Comparison of ENCODE assay signal across 17 cellular contexts in genomic region chr6:149515494-149515893, GRCh38. TPM values are rescaled to one million over a fixed set of nuclear protein-coding genes. Genes with fewer than 3 reads are reported as not detected.
DNase-seq lines count a peak whose midpoint lies in the region; ATAC-seq lines count a peak whose summit lies in the region.
"Had no signal": no experiment of that assay in that cellular context is flagged by ENCODE, and none has a peak within 500 bp of the region (broad histone marks: within the 10 kb centered on the region; RNA-seq: fewer than 3 reads in every experiment).

No MANE protein-coding gene starts in this region.

- H3K9me2 ChIP-seq in Karpas-422 (replicated peaks; ENCODE audit: insufficient read depth, low read length), result no peaks in the 10 kb centered on the region

- peaks cover 32% of the 10 kb centered on the region; the same call in 1 of the 2 replicates for H3K36me3 ChIP-seq in Karpas-422 (ENCODE audit: insufficient read depth, low read length)
- peaks cover 4 to 20% (median 10%) of the 10 kb centered on the region in 3 experiments for H3K36me3 ChIP-seq in naive thymus-derived CD4-positive, alpha-beta T cell (ENCODE audit: control insufficient read depth in 2 of 3, insufficient read depth in 3 of 3, low read length in 3 of 3)

- no peaks in the 10 kb centered on the region for H3K9me3 ChIP-seq in Karpas-422 (ENCODE audit: low read length)
- H3K9me3 ChIP-seq in naive thymus-derived CD4-positive, alpha-beta T cell (ENCODE audit: control insufficient read depth in 2 of 3, low read length in 3 of 3), result no peaks in the 10 kb centered on the region
- H3K9me3 ChIP-seq: MG63 had no signal

- H3K79me2 ChIP-seq in Karpas-422 (ENCODE audit: low read length), result peaks cover 19% of the 10 kb centered on the region

- ATAC-seq in naive thymus-derived CD4-positive, alpha-beta T cell, result no peak
- ATAC-seq: PC-3 had no signal

- H3K4me1 Mint-ChIP-seq in activated naive CD4-positive, alpha-beta T cell treated with anti-CD3 and anti-CD28 coated beads for 36 hours (ENCODE audit: low read depth), result peaks cover 44% of the 10 kb centered on the region
- peaks cover 37% of the 10 kb centered on the region for H3K4me1 Mint-ChIP-seq in activated T-helper 2 cell treated with anti-CD3 and anti-CD28 coated beads, Interferon-gamma antibody, Interleukin-2, Interleukin-4, amounts not matched to agents 10 μg/mL and 5 μg/mL and 100 μg/mL, durations not matched to agents 14 hours and 24 hours and 36 hours (ENCODE audit: low read depth)
- H3K4me1 Mint-ChIP-seq in naive thymus-derived CD4-positive, alpha-beta T cell, result peaks cover 8 to 38% (median 36%) of the 10 kb centered on the region in 7 donors

- intact Hi-C loops in activated naive CD4-positive, alpha-beta T cell treated with anti-CD3 and anti-CD28 coated beads for 36 hours (cut with micrococcal nuclease), result loop anchor here (2.0 to 5.0 kb wide), 3 partner anchors 178 to 953 kb away; no protein-coding TSS in a partner anchor
- intact Hi-C loops in activated T-helper 2 cell treated with anti-CD3 and anti-CD28 coated beads, Interferon-gamma antibody, Interleukin-2, Interleukin-4, amounts not matched to agents 10 μg/mL and 5 μg/mL and 100 μg/mL, durations not matched to agents 14 hours and 24 hours and 36 hours (cut with micrococcal nuclease), result loop anchor here (5.0 kb wide), 1 partner anchor 283 kb away; no protein-coding TSS in a partner anchor
- intact Hi-C loops in naive thymus-derived CD4-positive, alpha-beta T cell (cut with micrococcal nuclease), result loop anchor here (5.0 kb wide), 2 partner anchors 283 to 958 kb away; no protein-coding TSS in a partner anchor

- H2AFZ ChIP-seq in Karpas-422 (ENCODE audit: low read length), result no peak overlapping the region

- H3K27ac Mint-ChIP-seq in activated naive CD4-positive, alpha-beta T cell treated with anti-CD3 and anti-CD28 coated beads for 36 hours, result peak overlapping the region; percentile 89
- peak overlapping the region; percentile 23 for H3K27ac Mint-ChIP-seq in activated T-helper 2 cell treated with anti-CD3 and anti-CD28 coated beads, Interferon-gamma antibody, Interleukin-2, Interleukin-4, amounts not matched to agents 10 μg/mL and 5 μg/mL and 100 μg/mL, durations not matched to agents 14 hours and 24 hours and 36 hours
- H3K27ac Mint-ChIP-seq in naive thymus-derived CD4-positive, alpha-beta T cell, result peak overlapping the region in 6 of 9 donors; percentile 33 to 85 (median 66)
- H3K27ac Mint-ChIP-seq: B cell had no signal

- peak overlapping the region; percentile 69; the same call in 1 of the 2 replicates for H3K27ac ChIP-seq in Karpas-422 (ENCODE audit: low read length)
- H3K27ac ChIP-seq in naive thymus-derived CD4-positive, alpha-beta T cell (ENCODE audit: low read depth, low read length), result peak overlapping the region; percentile 8
- H3K27ac ChIP-seq: KMS-11 had no signal

- POLR2A ChIA-PET in naive thymus-derived CD4-positive, alpha-beta T cell (lab: Charles Lee), result interaction anchor here (2.0 to 4.1 kb wide), 2 partner anchors 12 to 20 kb away, joined by 7 to 32 read pairs; no protein-coding TSS in a partner anchor

- no peak overlapping the region for H3K9ac ChIP-seq in Karpas-422 (ENCODE audit: low read length)
- H3K9ac ChIP-seq: KMS-11 had no signal

- no peaks in the 10 kb centered on the region for H4K20me1 ChIP-seq in Karpas-422 (ENCODE audit: insufficient read depth, low read depth, low read length)

- no peak overlapping the region for H3K4me3 Mint-ChIP-seq in activated naive CD4-positive, alpha-beta T cell treated with anti-CD3 and anti-CD28 coated beads for 36 hours
- no peak overlapping the region for H3K4me3 Mint-ChIP-seq in activated T-helper 2 cell treated with anti-CD3 and anti-CD28 coated beads, Interferon-gamma antibody, Interleukin-2, Interleukin-4, amounts not matched to agents 10 μg/mL and 5 μg/mL and 100 μg/mL, durations not matched to agents 14 hours and 24 hours and 36 hours (ENCODE audit: low read depth)
- H3K4me3 Mint-ChIP-seq in naive thymus-derived CD4-positive, alpha-beta T cell, result no peak overlapping the region
- H3K4me3 Mint-ChIP-seq: B cell; CD8-positive, alpha-beta memory T cell had no signal

- H3K27me3 Mint-ChIP-seq in activated naive CD4-positive, alpha-beta T cell treated with anti-CD3 and anti-CD28 coated beads for 36 hours (ENCODE audit: low read depth), result no peaks in the 10 kb centered on the region
- no peaks in the 10 kb centered on the region for H3K27me3 Mint-ChIP-seq in activated T-helper 2 cell treated with anti-CD3 and anti-CD28 coated beads, Interferon-gamma antibody, Interleukin-2, Interleukin-4, amounts not matched to agents 10 μg/mL and 5 μg/mL and 100 μg/mL, durations not matched to agents 14 hours and 24 hours and 36 hours (ENCODE audit: low read depth)
- H3K27me3 Mint-ChIP-seq in naive thymus-derived CD4-positive, alpha-beta T cell, result no peaks in the 10 kb centered on the region
- H3K27me3 Mint-ChIP-seq: B cell; CD8-positive, alpha-beta memory T cell had no signal

- CTCF ChIA-PET in activated naive CD4-positive, alpha-beta T cell treated with anti-CD3 and anti-CD28 coated beads for 36 hours (lab: Charles Lee), result interaction anchor here (0.6 to 4.7 kb wide), 11 partner anchors 9 to 518 kb away, joined by 3 to 58 read pairs (median 7); no protein-coding TSS in a partner anchor
- CTCF ChIA-PET in naive thymus-derived CD4-positive, alpha-beta T cell (lab: Charles Lee), result interaction anchor here (1.0 to 5.2 kb wide), 13 partner anchors 9 to 487 kb away, joined by 3 to 43 read pairs (median 13); no protein-coding TSS in a partner anchor

- no peak overlapping the region for H3K4me3 ChIP-seq in Karpas-422 (ENCODE audit: low read length)
- H3K4me3 ChIP-seq in naive thymus-derived CD4-positive, alpha-beta T cell (ENCODE audit: low read length), result no peak overlapping the region
- H3K4me3 ChIP-seq: MG63 had no signal

- H3K4me1 ChIP-seq in Karpas-422 (ENCODE audit: low read length), result peaks cover 24% of the 10 kb centered on the region
- H3K4me1 ChIP-seq in naive thymus-derived CD4-positive, alpha-beta T cell (ENCODE audit: control insufficient read depth in 2 of 2, insufficient read depth in 2 of 2, low read length in 2 of 2), result peaks cover 7 to 12% of the 10 kb centered on the region in 2 donors

- peaks cover 7% of the 10 kb centered on the region for H3K9me3 Mint-ChIP-seq in activated naive CD4-positive, alpha-beta T cell treated with anti-CD3 and anti-CD28 coated beads for 36 hours
- H3K9me3 Mint-ChIP-seq in activated T-helper 2 cell treated with anti-CD3 and anti-CD28 coated beads, Interferon-gamma antibody, Interleukin-2, Interleukin-4, amounts not matched to agents 10 μg/mL and 5 μg/mL and 100 μg/mL, durations not matched to agents 14 hours and 24 hours and 36 hours, result peaks cover 7% of the 10 kb centered on the region
- no peaks in the 10 kb centered on the region for H3K9me3 Mint-ChIP-seq in naive thymus-derived CD4-positive, alpha-beta T cell
- H3K9me3 Mint-ChIP-seq: CD8-positive, alpha-beta memory T cell had no signal

- DNase-seq in activated naive CD4-positive, alpha-beta T cell treated with anti-CD3 and anti-CD28 coated beads for 36 hours, result no peak
- DNase-seq in activated naive CD4-positive, alpha-beta T cell treated with anti-CD3 and anti-CD28 coated beads, Interleukin-2, amount 50 U/mL, for 16 hours, result no peak
- DNase-seq in Karpas-422 (no peak), COLO668 (lab: John Stamatoyannopoulos, UW; ENCODE audit: unreplicated experiment) (no peak), NCI-H1092 treated with DMSO at 0.1 percent for 48 hours (lab: John Stamatoyannopoulos, UW) (no peak)
- no peak for DNase-seq in activated T-helper 2 cell treated with anti-CD3 and anti-CD28 coated beads, Interferon-gamma antibody, Interleukin-2, Interleukin-4, amounts not matched to agents 10 μg/mL and 5 μg/mL and 100 μg/mL, durations not matched to agents 14 hours and 24 hours and 36 hours (ENCODE audit: low spot score)
- DNase-seq in naive thymus-derived CD4-positive, alpha-beta T cell, result no peak
- DNase-seq: CD8-positive, alpha-beta memory T cell; DMS 273 treated with DMSO at 0.1 percent for 48 hours; H7; MG63; NCI-H1105; NCI-H1694 treated with DMSO at 0.1 percent for 48 hours; NCI-H69; PC-3 had no signal

- H3K36me3 Mint-ChIP-seq in activated naive CD4-positive, alpha-beta T cell treated with anti-CD3 and anti-CD28 coated beads for 36 hours (ENCODE audit: low read depth), result peaks cover 26% of the 10 kb centered on the region
- peaks cover 56% of the 10 kb centered on the region for H3K36me3 Mint-ChIP-seq in activated T-helper 2 cell treated with anti-CD3 and anti-CD28 coated beads, Interferon-gamma antibody, Interleukin-2, Interleukin-4, amounts not matched to agents 10 μg/mL and 5 μg/mL and 100 μg/mL, durations not matched to agents 14 hours and 24 hours and 36 hours (ENCODE audit: low read depth)
- H3K36me3 Mint-ChIP-seq in naive thymus-derived CD4-positive, alpha-beta T cell, result peaks cover 3 to 34% (median 23%) of the 10 kb centered on the region in 5 donors

- H3K4me2 ChIP-seq in Karpas-422 (ENCODE audit: low read depth, low read length, poor library complexity, severe bottlenecking), result no peak overlapping the region
- H3K4me2 ChIP-seq: KMS-11 had no signal

- H3K27me3 ChIP-seq in Karpas-422 (ENCODE audit: low read length), result no peaks in the 10 kb centered on the region
- H3K27me3 ChIP-seq in naive thymus-derived CD4-positive, alpha-beta T cell (ENCODE audit: control insufficient read depth in 2 of 2, insufficient read depth in 2 of 2, low read length in 2 of 2), result no peaks in the 10 kb centered on the region
- H3K27me3 ChIP-seq: MG63 had no signal

RNA-seq across cellular contexts. Expression of gene PPIL4, which starts 30.3 kb away (rescaled TPM):
- 10 to 100 TPM; 25.8 to 26.2 TPM for total RNA-seq in activated naive CD4-positive, alpha-beta T cell treated with anti-CD3 and anti-CD28 coated beads for 36 hours
- 14.2 and 25.0 TPM in 2 replicates for total RNA-seq in Karpas-422 (2014; rRNA removed; shearing (Covaris generic); ENCODE audit: low replicate concordance)
- total RNA-seq in activated T-helper 2 cell treated with anti-CD3 and anti-CD28 coated beads, Interferon-gamma antibody, Interleukin-2, Interleukin-4, amounts not matched to agents 10 μg/mL and 5 μg/mL and 100 μg/mL, durations not matched to agents 14 hours and 24 hours and 36 hours, result 20.4 and 20.5 TPM in 2 replicates
- 10 to 100 TPM; 21.0 to 42.9 (median 35.7) TPM for total RNA-seq in naive thymus-derived CD4-positive, alpha-beta T cell
- polyA plus RNA-seq in naive thymus-derived CD4-positive, alpha-beta T cell, result 10 to 100 TPM; 15.3 to 16.3 TPM

RNA-seq across cellular contexts. Expression of gene ZC3H12D, which starts 30.7 kb away (rescaled TPM):
- total RNA-seq in activated naive CD4-positive, alpha-beta T cell treated with anti-CD3 and anti-CD28 coated beads for 36 hours, result 10 to 100 TPM; 75.8 to 82.7 TPM
- 71.0 and 92.0 TPM in 2 replicates for total RNA-seq in Karpas-422 (2014; rRNA removed; shearing (Covaris generic); ENCODE audit: low replicate concordance)
- 15.0 and 15.6 TPM in 2 replicates for total RNA-seq in activated T-helper 2 cell treated with anti-CD3 and anti-CD28 coated beads, Interferon-gamma antibody, Interleukin-2, Interleukin-4, amounts not matched to agents 10 μg/mL and 5 μg/mL and 100 μg/mL, durations not matched to agents 14 hours and 24 hours and 36 hours
- total RNA-seq in naive thymus-derived CD4-positive, alpha-beta T cell, result 10 to 100 TPM; 30.1 to 85.6 (median 74.1) TPM
- 1 to 10 TPM; 1.8 to 2.3 TPM for polyA plus RNA-seq in naive thymus-derived CD4-positive, alpha-beta T cell
- total RNA-seq: PC-3 had no signal

RNA-seq across cellular contexts. Expression of gene GINM1, which starts 50.7 kb away (rescaled TPM):
- total RNA-seq in activated naive CD4-positive, alpha-beta T cell treated with anti-CD3 and anti-CD28 coated beads for 36 hours, result 10 to 100 TPM; 17.6 to 18.4 TPM
- total RNA-seq in Karpas-422 (2014; rRNA removed; shearing (Covaris generic); ENCODE audit: low replicate concordance), result 14.1 and 21.7 TPM in 2 replicates
- total RNA-seq in activated T-helper 2 cell treated with anti-CD3 and anti-CD28 coated beads, Interferon-gamma antibody, Interleukin-2, Interleukin-4, amounts not matched to agents 10 μg/mL and 5 μg/mL and 100 μg/mL, durations not matched to agents 14 hours and 24 hours and 36 hours, result 17.6 and 19.0 TPM in 2 replicates
- total RNA-seq in naive thymus-derived CD4-positive, alpha-beta T cell, result 10 to 100 TPM; 14.4 to 27.3 (median 19.9) TPM
- polyA plus RNA-seq in naive thymus-derived CD4-positive, alpha-beta T cell, result 10 to 100 TPM; 24.6 to 25.4 TPM

Comparison
In these comparisons a context has a peak if more than half of its experiments do, and no peak if none do; other contexts are left out.
1. H3K27ac Mint-ChIP-seq: peak in every context shown above with its lines; median percentile 89 in activated naive CD4-positive, alpha-beta T cell treated with anti-CD3 and anti-CD28 coated beads for 36 hours; 66 in naive thymus-derived CD4-positive, alpha-beta T cell; 23 in activated T-helper 2 cell treated with anti-CD3 and anti-CD28 coated beads, Interferon-gamma antibody, Interleukin-2, Interleukin-4, amounts not matched to agents 10 μg/mL and 5 μg/mL and 100 μg/mL, durations not matched to agents 14 hours and 24 hours and 36 hours.